8 cellular contexts compared by ENCODE assay signal in genomic region chr20:19964289-19965263, GRCh38. TPM values are rescaled to one million over a fixed set of nuclear protein-coding genes. Genes with fewer than 3 reads are reported as not detected.
A peak's percentile ranks its signal among the peaks of the same experiment; 100 is the strongest.
DNase-seq lines count a peak whose midpoint lies in the region; ATAC-seq and TF ChIP-seq lines count a peak whose summit lies in the region.

No MANE protein-coding gene starts in this region.

- ATAC-seq in sciatic nerve, result peak; percentile 97
- no peak for ATAC-seq in HG02981 (IDR thresholded peaks at IDR 0.05; ENCODE audit: unreplicated experiment)

- DNase-seq in GM03348 (ENCODE audit: low spot score) (peak; percentile 89), RPMI7951 (ENCODE audit: low read depth) (peak; percentile 96), fibroblast of villous mesenchyme (ENCODE audit: low read depth) (peak; percentile 99), sciatic nerve (ENCODE audit: low spot score) (peak; percentile 72), 8988T (no peak), T-helper 9 cell (no peak)
- DNase-seq in stimulated activated CD4-positive, alpha-beta T cell treated with anti-CD3 and anti-CD28 coated beads, Interleukin-4, amount 100 ng/mL, for 1 hour, result no peak

- no peak for TF ChIP-seq CTCF in fibroblast of villous mesenchyme (IDR thresholded peaks at IDR 0.05; ENCODE audit: insufficient read depth, low read depth, low read length)

- H3K4me3 ChIP-seq in fibroblast of villous mesenchyme (ENCODE audit: low read depth, low read length), result peak overlapping the region; percentile 13

- intact Hi-C loops in sciatic nerve (cut with DNase I), result no loop called here

RNA-seq across cellular contexts. Expression of gene NAA20, which starts 52.6 kb away (rescaled TPM):
- total RNA-seq in RPMI7951 (2014; rRNA removed; shearing (Covaris generic)), result 156 and 167 TPM in 2 replicates
- total RNA-seq in fibroblast of villous mesenchyme (29.3 and 41.5 TPM in 2 replicates), sciatic nerve (38.1 TPM)

Comparison
In these comparisons a context has a peak if more than half of its experiments do, and no peak if none do; other contexts are left out.
1. DNase-seq: peak in GM03348 (single experiment), RPMI7951 (single experiment), fibroblast of villous mesenchyme (single experiment) and sciatic nerve (single experiment); none in stimulated activated CD4-positive, alpha-beta T cell treated with anti-CD3 and anti-CD28 coated beads, Interleukin-4, amount 100 ng/mL, for 1 hour (single experiment), 8988T (single experiment) and T-helper 9 cell (single experiment).